ENCODE assay signal across 12 cellular contexts in genomic region chr22:49856343-49856742, GRCh38. TPM values are rescaled to one million over a fixed set of nuclear protein-coding genes. Genes with fewer than 3 reads are reported as not detected.
DNase-seq lines count a peak whose midpoint lies in the region; ATAC-seq and TF ChIP-seq lines count a peak whose summit lies in the region.
"Had no signal": no experiment of that assay in that cellular context is flagged by ENCODE, and none has a peak within 500 bp of the region (broad histone marks: within the 10 kb centered on the region; RNA-seq: fewer than 3 reads in every experiment).

No MANE protein-coding gene starts in this region.

- peaks cover 33 to 44% of the 10 kb centered on the region in 2 donors for H3K4me1 Mint-ChIP-seq in effector memory CD8-positive, alpha-beta T cell (ENCODE audit: low read depth in 2 of 2)
- H3K4me1 Mint-ChIP-seq in osteocyte (ENCODE audit: unreplicated experiment): peaks cover 27% of the 10 kb centered on the region

- intact Hi-C loops in ascending aorta (cut with DNase I): no loop called here

- no peak overlapping the region; the same call in 1 of the 2 replicates for H3K27ac ChIP-seq in DND-41 (ENCODE audit: low read length)
- no peak overlapping the region for H3K27ac ChIP-seq in ascending aorta

- H3K4me3 ChIP-seq in DND-41 (ENCODE audit: low read depth in 1 of 2, low read length in 2 of 2): peak overlapping the region in 1 of 2 experiments; percentile 87; a peak in 1 of 4 replicates
- H3K4me3 ChIP-seq in Loucy (ENCODE audit: low read length, poor library complexity, severe bottlenecking): peak overlapping the region; percentile 79
- no peak overlapping the region for H3K4me3 ChIP-seq in ascending aorta

- H3K9me3 ChIP-seq in DND-41 (ENCODE audit: insufficient read depth, low read length, severe bottlenecking) (no peaks in the 10 kb centered on the region), Loucy (ENCODE audit: insufficient read depth, low read depth, low read length) (no peaks in the 10 kb centered on the region), ascending aorta (no peaks in the 10 kb centered on the region)

- no peaks in the 10 kb centered on the region for H3K9me2 ChIP-seq in Loucy (replicated peaks; ENCODE audit: low read depth, low read length)

- H3K4me1 ChIP-seq in DND-41 (ENCODE audit: insufficient read depth, low read length): peaks cover 39% of the 10 kb centered on the region
- H3K4me1 ChIP-seq in Loucy (ENCODE audit: insufficient read depth, low read length, poor library complexity, severe bottlenecking): peaks cover 59% of the 10 kb centered on the region
- peaks cover 0 to 14% of the 10 kb centered on the region in 2 donors for H3K4me1 ChIP-seq in ascending aorta

- H3K27me3 ChIP-seq in DND-41 (ENCODE audit: insufficient read depth, low read length, poor library complexity) (no peaks in the 10 kb centered on the region), Loucy (ENCODE audit: insufficient read depth, low read length, poor library complexity, severe bottlenecking) (no peaks in the 10 kb centered on the region), ascending aorta (no peaks in the 10 kb centered on the region)

- H3K9ac ChIP-seq in DND-41 (ENCODE audit: low read depth, low read length) (peak overlapping the region; percentile 76; the same call in 1 of the 2 replicates), Loucy (ENCODE audit: low read depth, low read length, poor library complexity, severe bottlenecking) (peak overlapping the region; percentile 90)

- TF ChIP-seq CTCF in DND-41 (IDR thresholded peaks at IDR 0.05; ENCODE audit: borderline replicate concordance, extremely low read depth, low read length, poor library complexity, severe bottlenecking) (no peak), Loucy (conservative IDR thresholded peaks at IDR 0.05; ENCODE audit: low read length) (no peak), osteocyte (IDR thresholded peaks at IDR 0.05) (no peak), ascending aorta (IDR thresholded peaks at IDR 0.05) (no peak)

- peaks cover 8% of the 10 kb centered on the region for H3K36me3 Mint-ChIP-seq in effector memory CD8-positive, alpha-beta T cell (ENCODE audit: insufficient read depth)
- H3K36me3 Mint-ChIP-seq in osteocyte (ENCODE audit: unreplicated experiment): no peaks in the 10 kb centered on the region

- DNase-seq in DND-41 (no peak), osteocyte (ENCODE audit: extremely low spot score, unreplicated experiment) (no peak), ascending aorta (ENCODE audit: low spot score in 2 of 2) (no peak), COLO668 (lab: John Stamatoyannopoulos, UW; ENCODE audit: unreplicated experiment) (no peak)
- DNase-seq in effector memory CD8-positive, alpha-beta T cell: no peak
- DNase-seq: foreskin fibroblast, islet precursor cell, NCI-H1436, NCI-H524 had no signal

- no peaks in the 10 kb centered on the region for H3K9me3 Mint-ChIP-seq in effector memory CD8-positive, alpha-beta T cell
- H3K9me3 Mint-ChIP-seq in osteocyte (ENCODE audit: unreplicated experiment): no peaks in the 10 kb centered on the region

- no peaks in the 10 kb centered on the region for H3K27me3 Mint-ChIP-seq in effector memory CD8-positive, alpha-beta T cell
- H3K27me3 Mint-ChIP-seq in osteocyte (ENCODE audit: unreplicated experiment): no peaks in the 10 kb centered on the region

- no peak overlapping the region for H2AFZ ChIP-seq in DND-41 (ENCODE audit: low read depth, low read length)
- no peak overlapping the region for H2AFZ ChIP-seq in Loucy (ENCODE audit: low read length)

- ATAC-seq in DND-41 (ENCODE audit: insufficient read depth, low read depth) (no peak), GM21717 (IDR thresholded peaks at IDR 0.05; ENCODE audit: unreplicated experiment) (no peak)
- ATAC-seq in effector memory CD8-positive, alpha-beta T cell (replicated peaks): no peak
- ATAC-seq: sciatic nerve had no signal

- H3K79me2 ChIP-seq in DND-41 (ENCODE audit: insufficient read depth, low read length): peaks cover 72% of the 10 kb centered on the region
- H3K79me2 ChIP-seq in Loucy (ENCODE audit: insufficient read depth, low read length): peaks cover 77% of the 10 kb centered on the region

- H4K20me1 ChIP-seq in DND-41 (ENCODE audit: insufficient read depth, low read length) (peaks cover 53% of the 10 kb centered on the region), Loucy (ENCODE audit: insufficient read depth, low read length, poor library complexity, severe bottlenecking) (peaks cover 69% of the 10 kb centered on the region)

- peak overlapping the region; percentile 98 to 99 for H3K4me3 Mint-ChIP-seq in effector memory CD8-positive, alpha-beta T cell
- H3K4me3 Mint-ChIP-seq in osteocyte (ENCODE audit: unreplicated experiment): peak overlapping the region; percentile 93

- H3K27ac Mint-ChIP-seq in effector memory CD8-positive, alpha-beta T cell: peak overlapping the region in 1 of 2 donors; percentile 96
- H3K27ac Mint-ChIP-seq in osteocyte (ENCODE audit: unreplicated experiment): no peak overlapping the region

- H3K4me2 ChIP-seq in DND-41 (ENCODE audit: insufficient read depth, low read length): peak overlapping the region; percentile 71; the same call in 1 of the 2 replicates
- peak overlapping the region; percentile 90 for H3K4me2 ChIP-seq in Loucy (ENCODE audit: low read depth, low read length, poor library complexity, severe bottlenecking)

- H3F3A ChIP-seq in Loucy (ENCODE audit: low read depth): peaks cover 9% of the 10 kb centered on the region

- peaks cover 20% of the 10 kb centered on the region for H3K36me3 ChIP-seq in DND-41 (ENCODE audit: insufficient read depth, low read length)
- H3K36me3 ChIP-seq in Loucy (ENCODE audit: insufficient read depth, low read length): no peaks in the 10 kb centered on the region
- H3K36me3 ChIP-seq in ascending aorta: peaks cover 0 to 4% of the 10 kb centered on the region in 2 donors

RNA-seq across cellular contexts. Expression of gene ZBED4, which starts 2.7 kb away (rescaled TPM):
- total RNA-seq in osteocyte (17.2 and 17.3 TPM in 2 replicates), ascending aorta (10.1 TPM)

RNA-seq across cellular contexts. Expression of gene BRD1, which starts 28.7 kb away (rescaled TPM):
- total RNA-seq in osteocyte (34.3 and 40.6 TPM in 2 replicates), ascending aorta (32.5 TPM)
